Comparison of ENCODE assay signal across 9 cellular contexts in genomic region chr21:32578107-32578691, GRCh38. TPM values are rescaled to one million over a fixed set of nuclear protein-coding genes. Genes with fewer than 3 reads are reported as not detected.
DNase-seq lines count a peak whose midpoint lies in the region; ATAC-seq, FAIRE-seq and TF ChIP-seq lines count a peak whose summit lies in the region.
"Had no signal": no experiment of that assay in that cellular context is flagged by ENCODE, and none has a peak within 500 bp of the region (broad histone marks: within the 10 kb centered on the region; RNA-seq: fewer than 3 reads in every experiment).

No MANE protein-coding gene starts in this region.

- H4K12ac ChIP-seq in trophoblast cell (ENCODE audit: low read depth, low read length): no peak overlapping the region

- no peak for FAIRE-seq in H54 (lab: Jason Lieb, UNC)

- H2AFZ ChIP-seq in trophoblast cell (ENCODE audit: insufficient read depth, low read length, poor library complexity): no peak overlapping the region

- no peak overlapping the region for H3K14ac ChIP-seq in trophoblast cell (ENCODE audit: low read length)

- ATAC-seq in WTC11 (peak; percentile 94), GM18520 (IDR thresholded peaks at IDR 0.05; ENCODE audit: unreplicated experiment) (no peak)

- no peak overlapping the region for H3K4ac ChIP-seq in trophoblast cell (ENCODE audit: low read depth, low read length)

- no peak overlapping the region for H3K4me2 ChIP-seq in trophoblast cell (ENCODE audit: low read length)

- H3K4me1 Mint-ChIP-seq in Calu3 (ENCODE audit: low read depth, unreplicated experiment) (no peaks in the 10 kb centered on the region), WTC11 (peaks cover 8% of the 10 kb centered on the region)

- H3K79me2 ChIP-seq in trophoblast cell (ENCODE audit: control insufficient read depth, insufficient read depth, low read length, poor library complexity): no peaks in the 10 kb centered on the region

- H3K4me1 ChIP-seq in uterus (no peaks in the 10 kb centered on the region), trophoblast cell (ENCODE audit: control insufficient read depth in 1 of 2, insufficient read depth in 2 of 2, low read length in 2 of 2) (no peaks in the 10 kb centered on the region)
- H3K4me1 ChIP-seq: spleen had no signal

- H3K4me3 Mint-ChIP-seq in Calu3 (ENCODE audit: low read depth, unreplicated experiment) (no peak overlapping the region), WTC11 (no peak overlapping the region)

- no TSS peak for BruUV-seq in Calu3 (replicated peaks; lab: Mats Ljungman, UMichigan)

- H2BK12ac ChIP-seq in trophoblast cell (ENCODE audit: low read length): no peak overlapping the region

- H3K36me3 Mint-ChIP-seq in Calu3 (ENCODE audit: insufficient read depth, unreplicated experiment): no peaks in the 10 kb centered on the region
- H3K36me3 Mint-ChIP-seq in WTC11: no peaks in the 10 kb centered on the region

- H3K27me3 Mint-ChIP-seq in Calu3 (ENCODE audit: unreplicated experiment): no peaks in the 10 kb centered on the region
- no peaks in the 10 kb centered on the region for H3K27me3 Mint-ChIP-seq in WTC11 (ENCODE audit: low read depth)

- H3K36me3 ChIP-seq in uterus: no peaks in the 10 kb centered on the region
- no peaks in the 10 kb centered on the region for H3K36me3 ChIP-seq in trophoblast cell (ENCODE audit: control insufficient read depth in 1 of 2, insufficient read depth in 2 of 2, low read length in 2 of 2)
- H3K36me3 ChIP-seq: spleen had no signal

- no peak overlapping the region for H3K4me3 ChIP-seq in uterus
- H3K4me3 ChIP-seq in trophoblast cell (ENCODE audit: low read depth, low read length): no peak overlapping the region
- H3K4me3 ChIP-seq: spleen had no signal

- intact Hi-C loops in Calu3 (cut with micrococcal nuclease; ENCODE audit: unreplicated experiment) (no loop called here), uterus (cut with DNase I; ENCODE audit: low total_unique reads) (no loop called here)

- POLR2A ChIA-PET in WTC11 (lab: Charles Lee): interaction anchor here (0.5 kb wide), 1 partner anchor 119 kb away, joined by 5 read pairs; no protein-coding TSS in a partner anchor

- no peak overlapping the region for H3K27ac ChIP-seq in uterus
- no peak overlapping the region for H3K27ac ChIP-seq in trophoblast cell (ENCODE audit: low read depth, low read length)
- H3K27ac ChIP-seq: spleen had no signal

- H4K8ac ChIP-seq in trophoblast cell (ENCODE audit: low read depth, low read length): no peak overlapping the region

- no peak for TF ChIP-seq POLR2A in H54 (IDR thresholded peaks at IDR 0.05; ENCODE audit: low read depth, low read length)
- no peak for TF ChIP-seq POLR2A in uterus (IDR thresholded peaks at IDR 0.05)

- H2BK5ac ChIP-seq in trophoblast cell (ENCODE audit: low read depth, low read length, poor library complexity): no peak overlapping the region

- H2AK5ac ChIP-seq in trophoblast cell (ENCODE audit: low read length): no peak overlapping the region

- no peak overlapping the region for H3K23ac ChIP-seq in trophoblast cell (ENCODE audit: low read length)

- CTCF ChIA-PET in Calu3 (lab: Charles Lee): interaction anchor here (0.6 kb wide), 1 partner anchor 176 kb away, joined by 3 read pairs; no protein-coding TSS in a partner anchor
- CTCF ChIA-PET in WTC11 (lab: Charles Lee): interaction anchor here (0.6 to 5.3 kb wide), 10 partner anchors 9 to 265 kb away, joined by 3 to 47 read pairs (median 6); no protein-coding TSS in a partner anchor

- no peak overlapping the region for H3K18ac ChIP-seq in trophoblast cell (ENCODE audit: low read length)

- H3K9me3 Mint-ChIP-seq in Calu3 (ENCODE audit: low read depth, unreplicated experiment) (no peaks in the 10 kb centered on the region), WTC11 (no peaks in the 10 kb centered on the region)

- H3K9me3 ChIP-seq in uterus (no peaks in the 10 kb centered on the region), trophoblast cell (ENCODE audit: insufficient read depth, low read depth, low read length) (no peaks in the 10 kb centered on the region)
- H3K9me3 ChIP-seq: spleen had no signal

- DNase-seq in Calu3 (peak; percentile 19), H54 (ENCODE audit: insufficient read length, low spot score) (peak; percentile 23), WTC11 (ENCODE audit: low spot score) (peak; percentile 72), iPS-NIHi7 (ENCODE audit: extremely low spot score) (peak; percentile 46), NOMO-1 treated with DMSO at 0.1 percent for 48 hours (lab: John Stamatoyannopoulos, UW; ENCODE audit: unreplicated experiment) (no peak), uterus (no peak), trophoblast cell (no peak)
- DNase-seq: spleen had no signal

- no peak overlapping the region for H3K9ac ChIP-seq in trophoblast cell (ENCODE audit: low read length)

- H4K91ac ChIP-seq in trophoblast cell (ENCODE audit: low read depth, low read length): no peak overlapping the region

- H3K27me3 ChIP-seq in uterus (no peaks in the 10 kb centered on the region), trophoblast cell (ENCODE audit: insufficient read depth, low read length) (no peaks in the 10 kb centered on the region)
- H3K27me3 ChIP-seq: spleen had no signal

- no peak overlapping the region for H2BK120ac ChIP-seq in trophoblast cell (ENCODE audit: insufficient read depth, low read length, poor library complexity)

- no peak overlapping the region for H3K27ac Mint-ChIP-seq in Calu3 (ENCODE audit: unreplicated experiment)
- no peak overlapping the region for H3K27ac Mint-ChIP-seq in WTC11

- no CpG with 5 or more reads among the region's 15 CpGs for WGBS in trophoblast cell (ENCODE audit: extremely low coverage, insufficient coverage, insufficient read length)

- no peak for TF ChIP-seq CTCF in Calu3 (IDR thresholded peaks at IDR 0.05; ENCODE audit: unreplicated experiment)
- TF ChIP-seq CTCF in WTC11 (IDR thresholded peaks at IDR 0.05): peak; percentile 52; the same call in 1 of the 2 replicates
- TF ChIP-seq CTCF in uterus (IDR thresholded peaks at IDR 0.05): no peak

- H3K79me1 ChIP-seq in trophoblast cell (ENCODE audit: low read length): no peaks in the 10 kb centered on the region

TF ChIP-seq in WTC11, 78 proteins besides CTCF, POLR2A, EP300 and RAD21:
- TF ChIP-seq CREM (CRISPR knock-in tag; IDR thresholded peaks at IDR 0.05): no peak
- TF ChIP-seq E2F5 (CRISPR knock-in tag; IDR thresholded peaks at IDR 0.05): no peak
- no peak for TF ChIP-seq ZNF121 (CRISPR knock-in tag; IDR thresholded peaks at IDR 0.05)
- no peak for TF ChIP-seq ZNF232 (CRISPR knock-in tag; IDR thresholded peaks at IDR 0.05)
- no peak for TF ChIP-seq ATF1 (CRISPR knock-in tag; IDR thresholded peaks at IDR 0.05)
- TF ChIP-seq, protein P1, sequence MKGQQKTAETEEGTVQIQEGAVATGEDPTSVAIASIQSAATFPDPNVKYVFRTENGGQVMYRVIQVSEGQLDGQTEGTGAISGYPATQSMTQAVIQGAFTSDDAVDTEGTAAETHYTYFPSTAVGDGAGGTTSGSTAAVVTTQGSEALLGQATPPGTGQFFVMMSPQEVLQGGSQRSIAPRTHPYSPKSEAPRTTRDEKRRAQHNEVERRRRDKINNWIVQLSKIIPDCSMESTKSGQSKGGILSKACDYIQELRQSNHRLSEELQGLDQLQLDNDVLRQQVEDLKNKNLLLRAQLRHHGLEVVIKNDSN (CRISPR knock-in tag; IDR thresholded peaks at IDR 0.05): peak; percentile 22; the same call in 1 of the 2 replicates
- peak; percentile 60; the same call in 1 of the 2 replicates for TF ChIP-seq ZNF263 (CRISPR knock-in tag; IDR thresholded peaks at IDR 0.05; ENCODE audit: low read depth)
- 0 out of 2 replicates have a peak, but pooled peaks have one; percentile 28 for TF ChIP-seq MAX (CRISPR knock-in tag; IDR thresholded peaks at IDR 0.05)

RNA-seq across cellular contexts. Expression of gene TCP10L, which starts 7.1 kb away (rescaled TPM):
- 0.51 TPM in 1 of 2 replicates, not detected in the other for total RNA-seq in Calu3 (2022)
- total RNA-seq in WTC11 (2021): 1.2 to 1.6 TPM (median 1.4 TPM) in 3 replicates
- 1 to 10 TPM in 2 of 4 donors, not detected in 2; 1.3 to 1.9 TPM for total RNA-seq in uterus
- 1.0 and 1.3 TPM in 2 replicates for polyA plus RNA-seq in trophoblast cell (2013)

RNA-seq across cellular contexts. Expression of gene CFAP298, which starts 34.0 kb away (rescaled TPM):
- total RNA-seq in Calu3 (2022): 28.9 and 35.9 TPM in 2 replicates
- 80.3 to 98.1 TPM (median 85.1 TPM) in 3 replicates for total RNA-seq in WTC11 (2021)
- 10 to 100 TPM in 3 of 4 donors, 1 to 10 TPM in 1; 9.7 to 45.3 (median 27.4) TPM for total RNA-seq in uterus
- 51.7 and 52.4 TPM in 2 replicates for polyA plus RNA-seq in trophoblast cell (2013)

Comparison
In these comparisons a context has a peak if more than half of its experiments do, and no peak if none do; other contexts are left out.
1. DNase-seq: peak in Calu3 (single experiment), H54 (single experiment), WTC11 (single experiment) and iPS-NIHi7 (single experiment); none in NOMO-1 treated with DMSO at 0.1 percent for 48 hours (single experiment), uterus (0 of 2) and trophoblast cell (0 of 2).